In the genomic region with DNA sequence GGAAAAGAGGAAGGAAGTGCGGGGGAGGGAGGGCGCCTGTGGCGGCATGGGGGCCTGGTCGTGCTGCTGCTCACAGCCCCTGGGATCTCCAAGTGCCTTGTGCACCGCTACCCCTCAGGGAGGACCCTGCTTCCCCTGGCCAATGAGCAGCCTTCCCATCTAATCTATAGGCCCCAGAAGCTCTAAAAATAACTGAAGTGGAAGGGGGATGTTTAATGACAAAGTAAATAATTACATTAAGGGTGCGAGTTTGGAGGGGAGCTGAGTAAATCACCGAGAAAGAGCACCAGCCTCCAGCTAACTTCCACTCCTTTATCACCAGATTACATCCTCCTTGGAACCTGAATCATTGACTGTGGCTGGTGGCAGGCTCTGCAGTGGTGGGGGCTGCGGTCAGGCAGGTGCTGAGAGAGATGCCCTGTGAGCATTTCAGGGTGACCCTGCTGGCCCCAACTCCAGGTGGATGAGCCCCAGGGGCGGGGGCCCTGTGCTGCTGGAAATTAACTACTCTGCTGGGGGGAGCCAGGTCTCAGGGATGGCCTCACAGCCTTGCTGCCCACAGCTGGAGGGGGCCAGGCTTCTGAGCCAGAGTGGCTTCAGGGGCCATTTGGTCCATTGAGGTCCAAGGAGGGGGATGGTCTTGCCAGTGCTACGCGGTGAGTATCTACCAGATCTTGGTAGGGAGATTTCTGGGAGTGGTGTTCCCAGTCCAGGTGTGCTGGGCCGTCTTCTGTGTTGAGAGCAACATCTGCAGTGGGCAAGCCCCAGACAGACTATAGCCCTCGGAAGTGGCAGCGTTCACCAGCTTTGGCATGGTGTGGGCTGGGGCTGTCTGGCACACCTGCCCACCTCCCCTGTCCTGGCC, we compare ENCODE assay signal across 29 cellular contexts.
A peak's percentile ranks its signal among the peaks of the same experiment; 100 is the strongest.
DNase-seq lines count a peak whose midpoint lies in the region; ATAC-seq, FAIRE-seq and TF ChIP-seq lines count a peak whose summit lies in the region.
"Had no signal": no experiment of that assay in that cellular context is flagged by ENCODE, and none has a peak within 500 bp of the region (broad histone marks: within the 10 kb centered on the region; RNA-seq: fewer than 3 reads in every experiment).

No MANE protein-coding gene starts in this region.

- DNase-seq in A673 (ENCODE audit: low spot score) = peak; percentile 84
- peak; percentile 59 for DNase-seq in BE2C
- DNase-seq in K562 (ENCODE audit: extremely low read depth in 1 of 4, low spot score in 3 of 4) = peak in 2 of 4 experiments; percentile 5 to 29
- DNase-seq in stimulated activated CD4-positive, alpha-beta T cell treated with anti-CD3 and anti-CD28 coated beads, Interleukin-2, amount 100 ng/mL, for 48 hours = no peak
- DNase-seq: activated CD4-positive, alpha-beta T cell treated with anti-CD3 and anti-CD28 coated beads for 48 hours; activated CD8-positive, alpha-beta memory T cell treated with anti-CD3 and anti-CD28 coated beads for 24 hours; activated gamma-delta T cell; activated naive CD8-positive, alpha-beta T cell treated with anti-CD3 and anti-CD28 coated beads, Interleukin-2, amount 10 ng/mL, durations not matched to agents 7 days and 5 days; CD4-positive, alpha-beta T cell; effector memory CD8-positive, alpha-beta T cell; erythroblast; heart left ventricle; Kasumi-1; kidney glomerular epithelial cell; mammary epithelial cell; NCI-H2029; NCI-H226; nephron progenitor cell; stimulated activated CD4-positive, alpha-beta T cell treated with anti-CD3 and anti-CD28 coated beads, Interleukin-4, amount 100 ng/mL, for 1 hour; T-helper 1 cell had no signal

- in situ Hi-C loops in K562 (cut with MboI) = no loop called here

- no peaks in the 10 kb centered on the region for H3K9me1 ChIP-seq in K562 (ENCODE audit: control insufficient read depth, insufficient read depth, low read length)

- intact Hi-C loops in A673 (cut with micrococcal nuclease; ENCODE audit: unreplicated experiment) = no loop called here
- intact Hi-C loops in K562 (cut with micrococcal nuclease) = no loop called here

- no peaks in the 10 kb centered on the region for H3K79me2 ChIP-seq in Loucy (ENCODE audit: insufficient read depth, low read length)
- H3K79me2 ChIP-seq in K562 (ENCODE audit: control insufficient read depth, insufficient read depth, low read length) = no peaks in the 10 kb centered on the region
- H3K79me2 ChIP-seq: parathyroid adenoma had no signal

- 1% methylated on average over 13 of the region's 14 CpGs for WGBS in K562 (ENCODE audit: insufficient coverage, low coverage, missing lambda C conversion rate)

- H3F3A ChIP-seq in Loucy (ENCODE audit: low read depth) = no peaks in the 10 kb centered on the region

- H3K4me1 ChIP-seq in A673 (ENCODE audit: insufficient read depth, low read length, poor library complexity, severe bottlenecking) (peaks cover 19% of the 10 kb centered on the region), BE2C (peaks cover 11% of the 10 kb centered on the region), Loucy (ENCODE audit: insufficient read depth, low read length, poor library complexity, severe bottlenecking) (peaks cover 9% of the 10 kb centered on the region), K562 (replicated peaks in 1 of 2; ENCODE audit: control insufficient read depth in 2 of 2, insufficient read depth in 2 of 2, low read length in 2 of 2) (0 out of 5 replicates have a peak, but pooled peaks cover 0 to 3% of the 10 kb centered on the region in 2 experiments)
- H3K4me1 ChIP-seq: parathyroid adenoma, right atrium auricular region had no signal

- TF ChIP-seq CTCF in A673 (conservative IDR thresholded peaks at IDR 0.05; ENCODE audit: low read depth, low read length) (no peak), BE2C (IDR thresholded peaks at IDR 0.05; ENCODE audit: low read depth, low read length) (no peak), Loucy (conservative IDR thresholded peaks at IDR 0.05; ENCODE audit: low read length) (no peak), K562 (IDR thresholded peaks at IDR 0.05 in 2 of 3, conservative IDR thresholded peaks at IDR 0.05 in 1 of 3; ENCODE audit: insufficient read depth in 2 of 3, low read depth in 1 of 3, low read length in 3 of 3) (no peak)

- no peak for TF ChIP-seq EP300 in K562 (IDR thresholded peaks at IDR 0.05; ENCODE audit: low read length)

- no peak for FAIRE-seq in K562 (lab: Jason Lieb, UNC)
- FAIRE-seq: astrocyte, RCC 7860 had no signal

- H3K9me3 ChIP-seq in A673 (ENCODE audit: low read depth, low read length, poor library complexity, severe bottlenecking) (no peaks in the 10 kb centered on the region), BE2C (no peaks in the 10 kb centered on the region), Loucy (ENCODE audit: insufficient read depth, low read depth, low read length) (no peaks in the 10 kb centered on the region), K562 (replicated peaks; ENCODE audit: control insufficient read depth, insufficient read depth, low read depth, low read length) (no peaks in the 10 kb centered on the region)
- H3K9me3 ChIP-seq: heart left ventricle, right atrium auricular region, SJSA1 had no signal

- CTCF ChIA-PET in A673 (lab: Charles Lee) = interaction anchor here (0.6 kb wide), 2 partner anchors 53 to 67 kb away, joined by 3 to 11 read pairs; no protein-coding TSS in a partner anchor
- CTCF ChIA-PET in K562 (lab: Yijun Ruan, JAX; ENCODE audit: low intra/inter-chr PET ratio) = no interaction called here

- POLR2A ChIA-PET in A673 (lab: Charles Lee; ENCODE audit: low non-redundant PET) = no interaction called here
- POLR2A ChIA-PET in K562 (lab: Yijun Ruan, JAX) = no interaction called here

- H3K9me2 ChIP-seq in Loucy (replicated peaks; ENCODE audit: low read depth, low read length) = no peaks in the 10 kb centered on the region

- H3K9ac ChIP-seq in Loucy (ENCODE audit: low read depth, low read length, poor library complexity, severe bottlenecking) (no peak overlapping the region), K562 (ENCODE audit: insufficient read depth in 1 of 2, low read depth in 2 of 2, low read length in 2 of 2) (no peak overlapping the region)
- H3K9ac ChIP-seq: parathyroid adenoma had no signal

- peak overlapping the region; percentile 9 for H3K27ac ChIP-seq in A673 (ENCODE audit: low read depth, low read length, poor library complexity, severe bottlenecking)
- H3K27ac ChIP-seq in K562 (ENCODE audit: extremely low read depth, low read depth, low read length) = no peak overlapping the region
- H3K27ac ChIP-seq: coronary artery, heart left ventricle, parathyroid adenoma, right atrium auricular region, SJSA1 had no signal

- H4K20me1 ChIP-seq in Loucy (ENCODE audit: insufficient read depth, low read length, poor library complexity, severe bottlenecking) = no peaks in the 10 kb centered on the region
- H4K20me1 ChIP-seq in K562 (replicated peaks; ENCODE audit: control insufficient read depth, insufficient read depth, low read length) = no peaks in the 10 kb centered on the region; the same call in 1 of the 2 replicates

- H2AFZ ChIP-seq in Loucy (ENCODE audit: low read length) = peak overlapping the region; percentile 53; the same call in 1 of the 2 replicates
- H2AFZ ChIP-seq in K562 (ENCODE audit: low read depth, low read length) = no peak overlapping the region
- H2AFZ ChIP-seq: parathyroid adenoma had no signal

- BruUV-seq in A673 (replicated peaks; lab: Mats Ljungman, UMichigan) (no TSS peak), K562 (replicated peaks; lab: Mats Ljungman, UMichigan) (no TSS peak)

- no peak for TF ChIP-seq POLR2A in K562 (conservative IDR thresholded peaks at IDR 0.05)

- ATAC-seq in K562 (no peak), GM21423 (IDR thresholded peaks at IDR 0.05; ENCODE audit: unreplicated experiment) (no peak), SK-N-SH treated with all-trans-retinoic acid at 6 μM for 48 hours (no peak)
- ATAC-seq: effector memory CD8-positive, alpha-beta T cell; heart left ventricle had no signal

- TF ChIP-seq RAD21 in K562 (CRISPR knock-in tag; conservative IDR thresholded peaks at IDR 0.05 in 1 of 2, IDR thresholded peaks at IDR 0.05 in 1 of 2) = no peak

- H3K4me2 ChIP-seq in Loucy (ENCODE audit: low read depth, low read length, poor library complexity, severe bottlenecking) (peak overlapping the region; percentile 44), K562 (ENCODE audit: insufficient read depth, low read length) (no peak overlapping the region)

- H3K4me3 ChIP-seq in A673 (ENCODE audit: low read depth, low read length, poor library complexity, severe bottlenecking) (no peak overlapping the region), BE2C (ENCODE audit: low read depth, low read length) (no peak overlapping the region), Loucy (ENCODE audit: low read length, poor library complexity, severe bottlenecking) (no peak overlapping the region), K562 (no peak overlapping the region)
- H3K4me3 ChIP-seq: coronary artery, heart left ventricle, right atrium auricular region, SJSA1 had no signal

- H3K27me3 ChIP-seq in A673 (replicated peaks; ENCODE audit: insufficient read depth, low read depth, low read length, poor library complexity) (no peaks in the 10 kb centered on the region), BE2C (no peaks in the 10 kb centered on the region), Loucy (ENCODE audit: insufficient read depth, low read length, poor library complexity, severe bottlenecking) (no peaks in the 10 kb centered on the region), K562 (ENCODE audit: control insufficient read depth in 2 of 2, insufficient read depth in 2 of 2, low read length in 2 of 2) (peaks cover 23 to 68% of the 10 kb centered on the region in 2 experiments)
- H3K27me3 ChIP-seq: heart left ventricle, right atrium auricular region, SJSA1 had no signal

- H3K36me3 ChIP-seq in A673 (ENCODE audit: insufficient read depth, low read length, poor library complexity, severe bottlenecking) = no peaks in the 10 kb centered on the region
- no peaks in the 10 kb centered on the region for H3K36me3 ChIP-seq in BE2C
- H3K36me3 ChIP-seq in Loucy (ENCODE audit: insufficient read depth, low read length) = no peaks in the 10 kb centered on the region
- no peaks in the 10 kb centered on the region for H3K36me3 ChIP-seq in K562 (ENCODE audit: control insufficient read depth, insufficient read depth, low read length)
- H3K36me3 ChIP-seq: heart left ventricle, right atrium auricular region had no signal

TF ChIP-seq in K562, 482 proteins besides CTCF, POLR2A, EP300 and RAD21 (continues in another document):
- TF ChIP-seq RBBP5 (IDR thresholded peaks at IDR 0.05; ENCODE audit: borderline replicate concordance, insufficient read depth, low read length, poor library complexity, severe bottlenecking) (no peak), CBFA2T3 (IDR thresholded peaks at IDR 0.05) (peak; percentile 44; the same call in 1 of the 2 replicates)

TF ChIP-seq in SK-N-SH treated with all-trans-retinoic acid at 6 μM for 48 hours, 23 proteins besides CTCF, POLR2A, EP300 and RAD21 (continues in another document):
- TF ChIP-seq ZNF8 (CRISPR knock-in tag; IDR thresholded peaks at IDR 0.05) (no peak), ESRRG (CRISPR knock-in tag; IDR thresholded peaks at IDR 0.05) (no peak)

Comparison
In these comparisons a context has a peak if more than half of its experiments do, and no peak if none do; other contexts are left out.
1. DNase-seq: peak in A673 (single experiment) and BE2C (single experiment); none in stimulated activated CD4-positive, alpha-beta T cell treated with anti-CD3 and anti-CD28 coated beads, Interleukin-2, amount 100 ng/mL, for 48 hours (0 of 2).